In the genomic region with DNA sequence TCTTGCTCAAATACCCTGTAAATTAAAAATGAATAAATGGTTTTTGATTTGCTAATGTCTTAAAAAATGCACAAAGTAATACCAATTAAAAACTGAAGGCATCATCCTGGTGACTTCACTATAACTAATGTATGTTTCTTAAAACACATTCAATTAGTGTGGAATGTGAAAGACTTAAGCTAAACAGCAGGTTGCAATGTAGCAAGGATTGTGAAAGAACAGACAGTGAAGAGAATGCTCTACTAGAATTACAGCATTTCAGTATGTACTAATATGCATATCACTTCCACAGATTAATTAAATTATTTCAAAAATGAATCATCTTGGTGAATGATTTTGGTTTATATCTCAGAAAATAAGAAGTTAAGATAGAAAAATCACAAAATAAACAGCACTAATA, we compare ENCODE assay signal across 33 cellular contexts. TPM values are rescaled to one million over a fixed set of nuclear protein-coding genes. Genes with fewer than 3 reads are reported as not detected.
"Had no signal": no experiment of that assay in that cellular context is flagged by ENCODE, and none has a peak within 500 bp of the region (broad histone marks: within the 10 kb centered on the region; RNA-seq: fewer than 3 reads in every experiment).

No MANE protein-coding gene starts in this region.

- ATAC-seq: activated CD8-positive, alpha-beta memory T cell treated with anti-CD3 and anti-CD28 coated beads, Interleukin-2, amount 10 ng/mL, durations not matched to agents 7 days and 5 days; activated naive CD8-positive, alpha-beta T cell treated with anti-CD3 and anti-CD28 coated beads, Interleukin-2, amount 50 U/mL, for 24 hours; Panc1 had no signal

- H3K27me3 Mint-ChIP-seq: activated CD4-positive, alpha-beta memory T cell treated with anti-CD3 and anti-CD28 coated beads, Interleukin-2, amount 10 ng/mL, durations not matched to agents 7 days and 5 days; activated CD8-positive, alpha-beta memory T cell treated with anti-CD3 and anti-CD28 coated beads, Interleukin-2, amount 10 ng/mL, durations not matched to agents 7 days and 5 days; activated naive CD4-positive, alpha-beta T cell treated with anti-CD3 and anti-CD28 coated beads, Interleukin-2, amount 10 ng/mL, durations not matched to agents 7 days and 5 days; activated naive CD8-positive, alpha-beta T cell; activated naive CD8-positive, alpha-beta T cell treated with anti-CD3 and anti-CD28 coated beads, Interleukin-2, amount 50 U/mL, for 24 hours; central memory CD8-positive, alpha-beta T cell had no signal

- H3K9me3 Mint-ChIP-seq: activated CD4-positive, alpha-beta memory T cell treated with anti-CD3 and anti-CD28 coated beads, Interleukin-2, amount 10 ng/mL, durations not matched to agents 7 days and 5 days; activated naive CD4-positive, alpha-beta T cell treated with anti-CD3 and anti-CD28 coated beads, Interleukin-2, amount 10 ng/mL, durations not matched to agents 7 days and 5 days; activated naive CD8-positive, alpha-beta T cell treated with anti-CD3 and anti-CD28 coated beads, Interleukin-2, amount 50 U/mL, for 24 hours; central memory CD8-positive, alpha-beta T cell had no signal

- H3K27ac ChIP-seq: ascending aorta, cardiac muscle cell, SJCRH30, SK-N-MC, WERI-Rb-1 had no signal

- H3K4me3 Mint-ChIP-seq: activated CD4-positive, alpha-beta memory T cell treated with anti-CD3 and anti-CD28 coated beads, Interleukin-2, amount 10 ng/mL, durations not matched to agents 7 days and 5 days; activated CD8-positive, alpha-beta memory T cell treated with anti-CD3 and anti-CD28 coated beads, Interleukin-2, amount 10 ng/mL, durations not matched to agents 7 days and 5 days; activated naive CD4-positive, alpha-beta T cell treated with anti-CD3 and anti-CD28 coated beads, Interleukin-2, amount 10 ng/mL, durations not matched to agents 7 days and 5 days; activated naive CD8-positive, alpha-beta T cell; activated naive CD8-positive, alpha-beta T cell treated with anti-CD3 and anti-CD28 coated beads, Interleukin-2, amount 50 U/mL, for 24 hours; central memory CD8-positive, alpha-beta T cell had no signal

- H3K27ac Mint-ChIP-seq: activated CD4-positive, alpha-beta memory T cell treated with anti-CD3 and anti-CD28 coated beads, Interleukin-2, amount 10 ng/mL, durations not matched to agents 7 days and 5 days; activated CD8-positive, alpha-beta memory T cell treated with anti-CD3 and anti-CD28 coated beads, Interleukin-2, amount 10 ng/mL, durations not matched to agents 7 days and 5 days; activated naive CD4-positive, alpha-beta T cell treated with anti-CD3 and anti-CD28 coated beads, Interleukin-2, amount 10 ng/mL, durations not matched to agents 7 days and 5 days; activated naive CD8-positive, alpha-beta T cell; activated naive CD8-positive, alpha-beta T cell treated with anti-CD3 and anti-CD28 coated beads, Interleukin-2, amount 50 U/mL, for 24 hours had no signal

- DNase-seq: activated CD4-positive, alpha-beta memory T cell treated with anti-CD3 and anti-CD28 coated beads, Interleukin-2, amount 10 ng/mL, durations not matched to agents 7 days and 5 days; activated CD4-positive, alpha-beta T cell treated with anti-CD3 and anti-CD28 coated beads for 1 hour; activated CD4-positive, alpha-beta T cell treated with anti-CD3 and anti-CD28 coated beads for 48 hours; activated CD4-positive, CD25-positive, alpha-beta regulatory T cell; activated CD8-positive, alpha-beta memory T cell treated with anti-CD3 and anti-CD28 coated beads for 24 hours; activated CD8-positive, alpha-beta memory T cell treated with anti-CD3 and anti-CD28 coated beads, Interleukin-2, amount 10 ng/mL, durations not matched to agents 7 days and 5 days; activated CD8-positive, alpha-beta memory T cell treated with anti-CD3 and anti-CD28 coated beads, Interleukin-2, amount 50 U/mL, for 48 hours; activated effector memory CD4-positive, alpha-beta T cell treated with Interleukin-2 at 50 U/mL for 16 hours; activated naive CD4-positive, alpha-beta T cell treated with anti-CD3 and anti-CD28 coated beads, Interleukin-2, amount 10 ng/mL, durations not matched to agents 7 days and 5 days; activated naive CD8-positive, alpha-beta T cell treated with anti-CD3 and anti-CD28 coated beads, Interleukin-2, amount 50 U/mL, for 24 hours; activated T-cell treated with anti-CD3 and anti-CD28 coated beads, Interleukin-2, amount 50 U/mL, for 48 hours; amygdala; NCI-H1105; NCI-H1417 treated with DMSO at 0.1 percent for 48 hours; NCI-H187 treated with DMSO at 0.1 percent for 48 hours; NCI-H2081; NCI-H2171 treated with DMSO at 0.1 percent for 48 hours; NCI-H2227 treated with DMSO at 0.1 percent for 48 hours; NCI-H446 treated with DMSO at 0.1 percent for 48 hours; NCI-H524; SHP77; SJCRH30; T1000; WERI-Rb-1 had no signal

- H3K36me3 ChIP-seq: cardiac muscle cell, SJCRH30 had no signal

- H3K4me3 ChIP-seq: ascending aorta, cardiac muscle cell, SJCRH30, SK-N-MC had no signal

- H3K4me1 ChIP-seq: ascending aorta had no signal

- H3K27me3 ChIP-seq: ascending aorta, cardiac muscle cell, SJCRH30 had no signal

- H3K9me3 ChIP-seq: ascending aorta, SJCRH30 had no signal

RNA-seq across cellular contexts. Expression of a gene that starts 56.4 kb away (rescaled TPM):
- total RNA-seq: activated CD4-positive, alpha-beta memory T cell treated with anti-CD3 and anti-CD28 coated beads, Interleukin-2, amount 10 ng/mL, durations not matched to agents 7 days and 5 days; activated CD8-positive, alpha-beta memory T cell treated with anti-CD3 and anti-CD28 coated beads, Interleukin-2, amount 10 ng/mL, durations not matched to agents 7 days and 5 days; ascending aorta; cardiac muscle cell; MCF 10A; T-helper 1 cell treated with Interleukin-12 subunit alpha and Interleukin-12 subunit beta and Interleukin-4 antibody, amounts not matched to agents 30 ng/mL and 1 ng/mL, for 36 hours; T-helper 2 cell treated with Interferon-gamma antibody and Interleukin-4, amounts not matched to agents 100 ng/mL and 5 ng/mL, for 36 hours had no signal
